1 cellular context compared by ENCODE assay signal in the genomic region with DNA sequence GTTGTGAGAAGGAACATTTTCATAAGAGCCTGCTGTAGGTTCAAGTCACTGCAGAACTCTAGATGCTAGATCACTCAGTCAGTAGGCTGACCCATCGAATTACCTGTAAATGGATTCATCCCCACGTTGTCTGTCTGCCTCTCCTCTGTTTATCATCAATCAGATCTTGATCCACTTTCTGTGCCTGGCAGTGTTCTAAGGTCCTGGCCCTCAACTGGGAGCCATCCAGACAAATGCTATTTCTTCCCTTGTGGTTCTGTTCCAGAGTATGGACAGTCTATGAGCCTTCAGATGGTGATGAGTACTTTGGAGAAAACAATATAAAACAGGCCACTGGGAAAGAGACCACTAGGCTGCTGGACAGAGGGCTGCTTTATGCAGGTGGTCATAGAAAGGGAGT.
TF ChIP-seq lines count a peak whose summit lies in the region.

No MANE protein-coding gene starts in this region.

TF ChIP-seq in H1, 55 proteins besides CTCF, POLR2A, EP300 and RAD21 (continued from another document):
- TF ChIP-seq, protein P1, sequence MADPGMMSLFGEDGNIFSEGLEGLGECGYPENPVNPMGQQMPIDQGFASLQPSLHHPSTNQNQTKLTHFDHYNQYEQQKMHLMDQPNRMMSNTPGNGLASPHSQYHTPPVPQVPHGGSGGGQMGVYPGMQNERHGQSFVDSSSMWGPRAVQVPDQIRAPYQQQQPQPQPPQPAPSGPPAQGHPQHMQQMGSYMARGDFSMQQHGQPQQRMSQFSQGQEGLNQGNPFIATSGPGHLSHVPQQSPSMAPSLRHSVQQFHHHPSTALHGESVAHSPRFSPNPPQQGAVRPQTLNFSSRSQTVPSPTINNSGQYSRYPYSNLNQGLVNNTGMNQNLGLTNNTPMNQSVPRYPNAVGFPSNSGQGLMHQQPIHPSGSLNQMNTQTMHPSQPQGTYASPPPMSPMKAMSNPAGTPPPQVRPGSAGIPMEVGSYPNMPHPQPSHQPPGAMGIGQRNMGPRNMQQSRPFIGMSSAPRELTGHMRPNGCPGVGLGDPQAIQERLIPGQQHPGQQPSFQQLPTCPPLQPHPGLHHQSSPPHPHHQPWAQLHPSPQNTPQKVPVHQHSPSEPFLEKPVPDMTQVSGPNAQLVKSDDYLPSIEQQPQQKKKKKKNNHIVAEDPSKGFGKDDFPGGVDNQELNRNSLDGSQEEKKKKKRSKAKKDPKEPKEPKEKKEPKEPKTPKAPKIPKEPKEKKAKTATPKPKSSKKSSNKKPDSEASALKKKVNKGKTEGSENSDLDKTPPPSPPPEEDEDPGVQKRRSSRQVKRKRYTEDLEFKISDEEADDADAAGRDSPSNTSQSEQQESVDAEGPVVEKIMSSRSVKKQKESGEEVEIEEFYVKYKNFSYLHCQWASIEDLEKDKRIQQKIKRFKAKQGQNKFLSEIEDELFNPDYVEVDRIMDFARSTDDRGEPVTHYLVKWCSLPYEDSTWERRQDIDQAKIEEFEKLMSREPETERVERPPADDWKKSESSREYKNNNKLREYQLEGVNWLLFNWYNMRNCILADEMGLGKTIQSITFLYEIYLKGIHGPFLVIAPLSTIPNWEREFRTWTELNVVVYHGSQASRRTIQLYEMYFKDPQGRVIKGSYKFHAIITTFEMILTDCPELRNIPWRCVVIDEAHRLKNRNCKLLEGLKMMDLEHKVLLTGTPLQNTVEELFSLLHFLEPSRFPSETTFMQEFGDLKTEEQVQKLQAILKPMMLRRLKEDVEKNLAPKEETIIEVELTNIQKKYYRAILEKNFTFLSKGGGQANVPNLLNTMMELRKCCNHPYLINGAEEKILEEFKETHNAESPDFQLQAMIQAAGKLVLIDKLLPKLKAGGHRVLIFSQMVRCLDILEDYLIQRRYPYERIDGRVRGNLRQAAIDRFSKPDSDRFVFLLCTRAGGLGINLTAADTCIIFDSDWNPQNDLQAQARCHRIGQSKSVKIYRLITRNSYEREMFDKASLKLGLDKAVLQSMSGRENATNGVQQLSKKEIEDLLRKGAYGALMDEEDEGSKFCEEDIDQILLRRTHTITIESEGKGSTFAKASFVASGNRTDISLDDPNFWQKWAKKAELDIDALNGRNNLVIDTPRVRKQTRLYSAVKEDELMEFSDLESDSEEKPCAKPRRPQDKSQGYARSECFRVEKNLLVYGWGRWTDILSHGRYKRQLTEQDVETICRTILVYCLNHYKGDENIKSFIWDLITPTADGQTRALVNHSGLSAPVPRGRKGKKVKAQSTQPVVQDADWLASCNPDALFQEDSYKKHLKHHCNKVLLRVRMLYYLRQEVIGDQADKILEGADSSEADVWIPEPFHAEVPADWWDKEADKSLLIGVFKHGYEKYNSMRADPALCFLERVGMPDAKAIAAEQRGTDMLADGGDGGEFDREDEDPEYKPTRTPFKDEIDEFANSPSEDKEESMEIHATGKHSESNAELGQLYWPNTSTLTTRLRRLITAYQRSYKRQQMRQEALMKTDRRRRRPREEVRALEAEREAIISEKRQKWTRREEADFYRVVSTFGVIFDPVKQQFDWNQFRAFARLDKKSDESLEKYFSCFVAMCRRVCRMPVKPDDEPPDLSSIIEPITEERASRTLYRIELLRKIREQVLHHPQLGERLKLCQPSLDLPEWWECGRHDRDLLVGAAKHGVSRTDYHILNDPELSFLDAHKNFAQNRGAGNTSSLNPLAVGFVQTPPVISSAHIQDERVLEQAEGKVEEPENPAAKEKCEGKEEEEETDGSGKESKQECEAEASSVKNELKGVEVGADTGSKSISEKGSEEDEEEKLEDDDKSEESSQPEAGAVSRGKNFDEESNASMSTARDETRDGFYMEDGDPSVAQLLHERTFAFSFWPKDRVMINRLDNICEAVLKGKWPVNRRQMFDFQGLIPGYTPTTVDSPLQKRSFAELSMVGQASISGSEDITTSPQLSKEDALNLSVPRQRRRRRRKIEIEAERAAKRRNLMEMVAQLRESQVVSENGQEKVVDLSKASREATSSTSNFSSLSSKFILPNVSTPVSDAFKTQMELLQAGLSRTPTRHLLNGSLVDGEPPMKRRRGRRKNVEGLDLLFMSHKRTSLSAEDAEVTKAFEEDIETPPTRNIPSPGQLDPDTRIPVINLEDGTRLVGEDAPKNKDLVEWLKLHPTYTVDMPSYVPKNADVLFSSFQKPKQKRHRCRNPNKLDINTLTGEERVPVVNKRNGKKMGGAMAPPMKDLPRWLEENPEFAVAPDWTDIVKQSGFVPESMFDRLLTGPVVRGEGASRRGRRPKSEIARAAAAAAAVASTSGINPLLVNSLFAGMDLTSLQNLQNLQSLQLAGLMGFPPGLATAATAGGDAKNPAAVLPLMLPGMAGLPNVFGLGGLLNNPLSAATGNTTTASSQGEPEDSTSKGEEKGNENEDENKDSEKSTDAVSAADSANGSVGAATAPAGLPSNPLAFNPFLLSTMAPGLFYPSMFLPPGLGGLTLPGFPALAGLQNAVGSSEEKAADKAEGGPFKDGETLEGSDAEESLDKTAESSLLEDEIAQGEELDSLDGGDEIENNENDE (IDR thresholded peaks at IDR 0.05; ENCODE audit: insufficient replicate concordance, low read length) = no peak
- TF ChIP-seq SP1 (IDR thresholded peaks at IDR 0.05; ENCODE audit: low read depth, low read length) (no peak), POLR2AphosphoS5 (IDR thresholded peaks at IDR 0.05; ENCODE audit: low read depth, low read length) (no peak), KDM1A (IDR thresholded peaks at IDR 0.05; ENCODE audit: borderline replicate concordance, low read length) (no peak), BCL11A (IDR thresholded peaks at IDR 0.05; ENCODE audit: low read depth in 2 of 2, low read length in 2 of 2) (no peak), TBP (IDR thresholded peaks at IDR 0.05; ENCODE audit: low read depth, low read length) (no peak), CEBPB (IDR thresholded peaks at IDR 0.05; ENCODE audit: low read depth, low read length) (no peak), TCF12 (IDR thresholded peaks at IDR 0.05; ENCODE audit: low read depth, low read length) (no peak), SP2 (IDR thresholded peaks at IDR 0.05; ENCODE audit: low read length) (no peak), TEAD4 (IDR thresholded peaks at IDR 0.05; ENCODE audit: low read depth, low read length) (no peak), SRF (IDR thresholded peaks at IDR 0.05; ENCODE audit: low read depth, low read length) (no peak), RFX5 (IDR thresholded peaks at IDR 0.05; ENCODE audit: borderline replicate concordance, low read depth, low read length) (no peak), CTBP2 (IDR thresholded peaks at IDR 0.05; ENCODE audit: borderline replicate concordance, insufficient read depth, insufficient read length, low read length) (no peak), TAF7 (optimal IDR thresholded peaks at IDR 0.05; ENCODE audit: borderline replicate concordance, low read depth, low read length) (no peak)
- TF ChIP-seq, protein P2, sequence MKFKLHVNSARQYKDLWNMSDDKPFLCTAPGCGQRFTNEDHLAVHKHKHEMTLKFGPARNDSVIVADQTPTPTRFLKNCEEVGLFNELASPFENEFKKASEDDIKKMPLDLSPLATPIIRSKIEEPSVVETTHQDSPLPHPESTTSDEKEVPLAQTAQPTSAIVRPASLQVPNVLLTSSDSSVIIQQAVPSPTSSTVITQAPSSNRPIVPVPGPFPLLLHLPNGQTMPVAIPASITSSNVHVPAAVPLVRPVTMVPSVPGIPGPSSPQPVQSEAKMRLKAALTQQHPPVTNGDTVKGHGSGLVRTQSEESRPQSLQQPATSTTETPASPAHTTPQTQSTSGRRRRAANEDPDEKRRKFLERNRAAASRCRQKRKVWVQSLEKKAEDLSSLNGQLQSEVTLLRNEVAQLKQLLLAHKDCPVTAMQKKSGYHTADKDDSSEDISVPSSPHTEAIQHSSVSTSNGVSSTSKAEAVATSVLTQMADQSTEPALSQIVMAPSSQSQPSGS (IDR thresholded peaks at IDR 0.05; ENCODE audit: low read length) = no peak
TF ChIP-seq in H1: peak in this region for 0.
